In the genomic region with DNA sequence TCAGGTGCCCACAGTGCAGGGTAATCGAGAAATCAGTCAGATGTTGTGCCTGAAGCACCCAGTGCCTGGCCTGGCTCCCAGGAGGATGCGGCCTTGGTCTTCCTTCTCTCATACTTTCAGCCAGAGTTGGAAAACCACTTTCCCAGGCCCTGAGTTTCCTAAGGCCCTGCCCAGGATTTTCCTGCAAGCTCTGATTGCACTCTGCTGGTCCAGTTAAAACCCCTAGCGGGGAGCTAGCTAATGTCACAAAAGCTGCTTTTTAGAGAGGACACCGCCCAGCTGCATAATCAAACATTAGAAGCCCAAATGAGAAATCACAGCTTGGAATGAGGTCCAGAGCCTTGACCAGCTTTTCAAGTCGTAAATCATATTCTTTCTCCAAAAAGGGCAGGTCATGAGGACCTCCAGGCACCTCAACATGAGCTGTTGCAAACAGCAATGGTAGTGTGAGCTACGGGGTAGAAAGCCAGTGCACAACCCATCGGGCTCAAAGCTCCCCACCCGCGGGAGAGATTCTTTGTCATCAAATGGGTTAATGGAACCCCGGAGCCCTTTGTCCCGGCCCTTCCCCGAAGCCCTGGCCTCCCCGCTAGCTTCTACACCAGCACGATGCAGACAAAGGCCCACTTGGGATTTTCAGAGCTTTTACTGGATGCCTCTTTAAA, we compare ENCODE assay signal across 22 cellular contexts.
DNase-seq lines count a peak whose midpoint lies in the region; ATAC-seq and TF ChIP-seq lines count a peak whose summit lies in the region.
"Had no signal": no experiment of that assay in that cellular context is flagged by ENCODE, and none has a peak within 500 bp of the region (broad histone marks: within the 10 kb centered on the region; RNA-seq: fewer than 3 reads in every experiment).

No MANE protein-coding gene starts in this region.

- no peaks in the 10 kb centered on the region for H3K36me3 Mint-ChIP-seq in type B pancreatic cell

- H2AFZ ChIP-seq in fibroblast of lung (ENCODE audit: low read length) (no peak overlapping the region), neuronal stem cell (ENCODE audit: low read length) (peak overlapping the region; percentile 96), Karpas-422 (ENCODE audit: low read length) (no peak overlapping the region)
- H2AFZ ChIP-seq: parathyroid adenoma had no signal

- H3K9me3 Mint-ChIP-seq in type B pancreatic cell = peaks cover 9% of the 10 kb centered on the region
- H3K9me3 Mint-ChIP-seq: activated B cell treated with CpG ODN at 0.5 μM for 24 hours; stimulated activated naive CD8-positive, alpha-beta T cell treated with anti-CD3 and anti-CD28 coated beads, Interleukin-15, Interleukin-2, amounts not matched to agents 100 ng/mL and 50 ng/mL, for 24 hours had no signal

- intact Hi-C loops in heart right ventricle (cut with DNase I) = no loop called here

- H3K4me1 Mint-ChIP-seq in type B pancreatic cell (ENCODE audit: unreplicated experiment) = peaks cover 13% of the 10 kb centered on the region
- H3K4me1 Mint-ChIP-seq: activated B cell treated with CpG ODN at 0.5 μM for 24 hours had no signal

- H4K8ac ChIP-seq in neuronal stem cell (ENCODE audit: low read depth, low read length) = no peak overlapping the region

- H3K27ac ChIP-seq in heart right ventricle (peak overlapping the region in 7 of 10 donors; percentile 5 to 75 (median 39)), right atrium auricular region (no peak overlapping the region), fibroblast of lung (ENCODE audit: insufficient read depth, low read length) (peak overlapping the region; percentile 79), neuronal stem cell (replicated peaks; ENCODE audit: low read length) (no peak overlapping the region), Karpas-422 (ENCODE audit: low read length) (no peak overlapping the region)
- H3K27ac ChIP-seq: epithelial cell of prostate, KMS-11, parathyroid adenoma had no signal

- TF ChIP-seq CTCF in heart right ventricle (IDR thresholded peaks at IDR 0.05) (peak in 4 of 9 donors; percentile 6 to 19 (median 6)), right atrium auricular region (IDR thresholded peaks at IDR 0.05) (peak in 1 of 2 donors; percentile 17), fibroblast of lung (conservative IDR thresholded peaks at IDR 0.05 in 1 of 2, IDR thresholded peaks at IDR 0.05 in 1 of 2; ENCODE audit: low read depth in 1 of 2, low read length in 2 of 2) (no peak), type B pancreatic cell (conservative IDR thresholded peaks at IDR 0.05) (peak; percentile 17)

- no peaks in the 10 kb centered on the region for H3K79me1 ChIP-seq in neuronal stem cell (ENCODE audit: low read depth, low read length)

- peaks cover 0 to 3% (median 0%) of the 10 kb centered on the region in 7 donors for H3K27me3 ChIP-seq in heart right ventricle
- no peaks in the 10 kb centered on the region for H3K27me3 ChIP-seq in right atrium auricular region
- no peaks in the 10 kb centered on the region for H3K27me3 ChIP-seq in fibroblast of lung (ENCODE audit: control insufficient read depth, insufficient read depth, low read length)
- H3K27me3 ChIP-seq in neuronal stem cell (ENCODE audit: control insufficient read depth in 3 of 3, insufficient read depth in 3 of 3, low read depth in 1 of 3, low read length in 3 of 3) = peaks cover 0 to 2% (median 0%) of the 10 kb centered on the region in 3 experiments
- H3K27me3 ChIP-seq in Karpas-422 (ENCODE audit: low read length) = no peaks in the 10 kb centered on the region
- H3K27me3 ChIP-seq: breast epithelium, gastrocnemius medialis, transverse colon had no signal

- no peak overlapping the region for H3K23ac ChIP-seq in neuronal stem cell (ENCODE audit: low read depth, low read length, poor library complexity)

- H4K91ac ChIP-seq in neuronal stem cell (ENCODE audit: low read depth, low read length, poor library complexity) = no peak overlapping the region

- H3K36me3 ChIP-seq in heart right ventricle (no peaks in the 10 kb centered on the region), right atrium auricular region (no peaks in the 10 kb centered on the region), fibroblast of lung (ENCODE audit: control insufficient read depth, insufficient read depth, low read length) (no peaks in the 10 kb centered on the region), neuronal stem cell (replicated peaks in 1 of 2; ENCODE audit: control insufficient read depth in 2 of 2, insufficient read depth in 2 of 2, low read length in 2 of 2) (no peaks in the 10 kb centered on the region), Karpas-422 (ENCODE audit: insufficient read depth, low read length) (no peaks in the 10 kb centered on the region)
- H3K36me3 ChIP-seq: breast epithelium, gastrocnemius medialis, transverse colon had no signal

- no peak overlapping the region for H3K14ac ChIP-seq in neuronal stem cell (ENCODE audit: low read length)

- H2AK5ac ChIP-seq in neuronal stem cell (ENCODE audit: low read depth, low read length) = peak overlapping the region; percentile 33

- H2BK12ac ChIP-seq in neuronal stem cell (ENCODE audit: low read length) = no peak overlapping the region

- H3K4me2 ChIP-seq in fibroblast of lung (ENCODE audit: extremely low read depth, insufficient read depth, low read length) (peak overlapping the region; percentile 30), neuronal stem cell (ENCODE audit: insufficient read depth, low read length, poor library complexity, severe bottlenecking) (no peak overlapping the region), Karpas-422 (ENCODE audit: low read depth, low read length, poor library complexity, severe bottlenecking) (no peak overlapping the region)
- H3K4me2 ChIP-seq: KMS-11 had no signal

- peaks cover 0 to 25% (median 5%) of the 10 kb centered on the region in 9 donors for H3K4me1 ChIP-seq in heart right ventricle
- H3K4me1 ChIP-seq in right atrium auricular region = peaks cover 0 to 19% of the 10 kb centered on the region in 2 donors
- peaks cover 26% of the 10 kb centered on the region for H3K4me1 ChIP-seq in fibroblast of lung (ENCODE audit: control insufficient read depth, extremely low read depth, insufficient read depth, low read length)
- peaks cover 10 to 20% of the 10 kb centered on the region in 2 donors for H3K4me1 ChIP-seq in neuronal stem cell (ENCODE audit: control insufficient read depth in 2 of 2, insufficient read depth in 1 of 2, low read depth in 1 of 2, low read length in 2 of 2)
- H3K4me1 ChIP-seq in Karpas-422 (ENCODE audit: low read length) = no peaks in the 10 kb centered on the region
- H3K4me1 ChIP-seq: breast epithelium, gastrocnemius medialis, parathyroid adenoma, transverse colon had no signal

- H3K9me3 ChIP-seq in heart right ventricle (peaks cover 0 to 6% (median 0%) of the 10 kb centered on the region in 11 donors), right atrium auricular region (no peaks in the 10 kb centered on the region), fibroblast of lung (ENCODE audit: control insufficient read depth, insufficient read depth, low read depth, low read length) (no peaks in the 10 kb centered on the region), neuronal stem cell (replicated peaks in 1 of 2; ENCODE audit: control insufficient read depth in 2 of 2, insufficient read depth in 1 of 2, low read depth in 1 of 2, low read length in 2 of 2) (peaks cover 3 to 9% of the 10 kb centered on the region in 2 donors), Karpas-422 (ENCODE audit: low read length) (no peaks in the 10 kb centered on the region; the same call in 1 of the 2 replicates)
- H3K9me3 ChIP-seq: breast epithelium, gastrocnemius medialis, transverse colon had no signal

- H2BK5ac ChIP-seq in neuronal stem cell (ENCODE audit: low read length) = no peak overlapping the region

- no peak overlapping the region for H3K4me3 Mint-ChIP-seq in type B pancreatic cell
- H3K4me3 Mint-ChIP-seq: activated B cell treated with CpG ODN at 0.5 μM for 24 hours; stimulated activated naive CD8-positive, alpha-beta T cell treated with anti-CD3 and anti-CD28 coated beads, Interleukin-15, Interleukin-2, amounts not matched to agents 100 ng/mL and 50 ng/mL, for 24 hours had no signal

- WGBS in heart right ventricle, 2 donors = 52 to 63% methylated on average over 14 of the region's 14 CpGs
- no CpG with 5 or more reads among the region's 14 CpGs for WGBS in neuronal stem cell (ENCODE audit: extremely low coverage in 2 of 2, insufficient read length in 2 of 2, insufficient replicate concordance in 1 of 2), 2 donors

- H3K4ac ChIP-seq in neuronal stem cell (ENCODE audit: low read length) = no peak overlapping the region

- no peaks in the 10 kb centered on the region for H3K9me2 ChIP-seq in Karpas-422 (replicated peaks; ENCODE audit: insufficient read depth, low read length)

- DNase-seq in heart right ventricle (no peak), right atrium auricular region (ENCODE audit: low spot score) (no peak), fibroblast of lung (ENCODE audit: low read depth in 2 of 2) (no peak), neuronal stem cell (ENCODE audit: low spot score) (no peak), type B pancreatic cell (ENCODE audit: extremely low spot score, unreplicated experiment) (no peak), 8988T (no peak), NCI-H69 (lab: John Stamatoyannopoulos, UW) (no peak), Karpas-422 (no peak)
- DNase-seq: activated B cell treated with CpG ODN at 0.5 μM for 24 hours; activated CD4-positive, alpha-beta T cell treated with anti-CD3 and anti-CD28 coated beads, Interleukin-2, amount 50 U/mL, for 48 hours; activated CD8-positive, alpha-beta memory T cell treated with anti-CD3 and anti-CD28 coated beads, Interleukin-2, amount 50 U/mL, for 48 hours; DND-41; gastrocnemius medialis; mammary epithelial cell; stimulated activated CD4-positive, alpha-beta T cell treated with anti-CD3 and anti-CD28 coated beads, Interleukin-4, amount 100 ng/mL, for 24 hours; T1000; transverse colon had no signal

- no peak overlapping the region for H2BK15ac ChIP-seq in neuronal stem cell (ENCODE audit: low read length)

- H4K20me1 ChIP-seq in fibroblast of lung (ENCODE audit: control insufficient read depth, extremely low read depth, insufficient read depth, low read length) (no peaks in the 10 kb centered on the region), Karpas-422 (ENCODE audit: insufficient read depth, low read depth, low read length) (no peaks in the 10 kb centered on the region)

- H3K18ac ChIP-seq in neuronal stem cell (ENCODE audit: low read length) = peak overlapping the region; percentile 23

- no peak overlapping the region for H2BK120ac ChIP-seq in neuronal stem cell (ENCODE audit: low read depth, low read length)

- H3K27ac Mint-ChIP-seq in type B pancreatic cell = peak overlapping the region; percentile 16
- H3K27ac Mint-ChIP-seq: activated B cell treated with CpG ODN at 0.5 μM for 24 hours; stimulated activated naive CD8-positive, alpha-beta T cell treated with anti-CD3 and anti-CD28 coated beads, Interleukin-15, Interleukin-2, amounts not matched to agents 100 ng/mL and 50 ng/mL, for 24 hours had no signal

- H3K79me2 ChIP-seq in fibroblast of lung (ENCODE audit: control insufficient read depth, insufficient read depth, low read length) = no peaks in the 10 kb centered on the region
- no peaks in the 10 kb centered on the region for H3K79me2 ChIP-seq in Karpas-422 (ENCODE audit: low read length)
- H3K79me2 ChIP-seq: parathyroid adenoma had no signal

- H3K4me3 ChIP-seq in heart right ventricle (no peak overlapping the region), right atrium auricular region (no peak overlapping the region), fibroblast of lung (replicated peaks in 1 of 4; ENCODE audit: control extremely low read depth in 1 of 4, insufficient read depth in 1 of 4, low read depth in 3 of 4, low read length in 4 of 4) (no peak overlapping the region), neuronal stem cell (ENCODE audit: low read length in 2 of 2) (no peak overlapping the region), Karpas-422 (ENCODE audit: low read length) (no peak overlapping the region)
- H3K4me3 ChIP-seq: breast epithelium, gastrocnemius medialis, transverse colon had no signal

- peak in 4 of 8 donors; percentile 34 to 72 (median 54) for ATAC-seq in heart right ventricle

- H3K27me3 Mint-ChIP-seq in type B pancreatic cell = no peaks in the 10 kb centered on the region
- H3K27me3 Mint-ChIP-seq: stimulated activated naive CD8-positive, alpha-beta T cell treated with anti-CD3 and anti-CD28 coated beads, Interleukin-15, Interleukin-2, amounts not matched to agents 100 ng/mL and 50 ng/mL, for 24 hours had no signal

- H3K9ac ChIP-seq in fibroblast of lung (ENCODE audit: insufficient read depth, low read length) = peak overlapping the region; percentile 55
- H3K9ac ChIP-seq in neuronal stem cell (ENCODE audit: low read depth, low read length, poor library complexity) = no peak overlapping the region
- no peak overlapping the region for H3K9ac ChIP-seq in Karpas-422 (ENCODE audit: low read length)
- H3K9ac ChIP-seq: KMS-11, parathyroid adenoma had no signal

Comparison
In these comparisons a context has a peak if more than half of its experiments do, and no peak if none do; other contexts are left out.
1. H3K27ac ChIP-seq: peak in heart right ventricle (7 of 10) and fibroblast of lung (single experiment); none in right atrium auricular region (0 of 2), neuronal stem cell (single experiment) and Karpas-422 (single experiment).